In the genomic region with DNA sequence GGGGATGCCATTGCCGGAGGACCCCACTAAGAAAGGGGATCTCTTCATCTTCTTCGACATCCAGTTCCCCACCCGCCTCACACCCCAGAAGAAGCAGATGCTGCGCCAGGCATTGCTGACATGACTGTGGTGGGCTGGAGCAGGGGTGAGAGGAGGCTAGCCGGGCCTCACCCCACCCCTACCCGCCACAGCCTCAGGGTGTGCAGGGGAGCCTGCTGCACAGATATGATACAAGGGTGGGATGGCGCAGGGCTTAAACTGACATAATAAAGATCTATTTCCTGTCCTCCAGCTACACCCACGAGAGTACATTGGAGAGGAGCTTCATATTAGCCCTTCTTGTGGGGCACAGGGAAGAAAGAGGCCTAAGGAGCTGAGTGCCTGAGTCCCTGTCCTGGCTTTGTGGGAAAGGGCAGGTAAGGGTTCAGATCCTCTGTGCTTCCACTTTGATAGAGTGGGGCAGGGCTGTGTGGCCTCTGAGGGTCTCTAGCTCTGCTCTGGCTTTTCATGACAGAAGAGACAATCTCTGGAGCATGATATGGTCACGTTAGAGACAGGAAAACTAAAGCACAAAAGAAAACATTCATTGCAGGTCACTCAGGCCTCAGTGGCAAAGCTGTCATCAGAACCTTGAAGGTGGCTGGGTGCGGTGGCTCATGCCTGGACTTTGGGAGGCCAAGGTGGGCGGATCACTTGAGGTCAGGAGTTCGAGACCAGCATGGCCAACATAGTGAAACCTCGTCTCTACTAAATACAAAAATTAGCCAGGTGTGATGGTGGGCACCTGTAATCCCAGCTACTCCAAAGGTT, we compare ENCODE assay signal across 15 cellular contexts. TPM values are rescaled to one million over a fixed set of nuclear protein-coding genes. Genes with fewer than 3 reads are reported as not detected.
A peak's percentile ranks its signal among the peaks of the same experiment; 100 is the strongest.
DNase-seq lines count a peak whose midpoint lies in the region; ATAC-seq and TF ChIP-seq lines count a peak whose summit lies in the region.
"Had no signal": no experiment of that assay in that cellular context is flagged by ENCODE, and none has a peak within 500 bp of the region (broad histone marks: within the 10 kb centered on the region; RNA-seq: fewer than 3 reads in every experiment).

No MANE protein-coding gene starts in this region.

- H3K4me2 ChIP-seq in GM23338 (no peak overlapping the region), PC-3 (ENCODE audit: low read length) (no peak overlapping the region)
- H3K4me2 ChIP-seq: PC-9 had no signal

- intact Hi-C loops in CD4-positive, alpha-beta T cell (cut with DNase I, micrococcal nuclease) = loop anchor here (2.0 to 10.0 kb wide), 2 partner anchors 13 to 355 kb away; partner anchors contain the start of gene UCP2 (in 1 of the 2)
- intact Hi-C loops in activated B cell treated with CpG ODN at 0.5 μM for 24 hours (cut with micrococcal nuclease) (no loop called here), lower lobe of right lung (cut with DNase I) (no loop called here), lower leg skin (cut with DNase I; ENCODE audit: low total_unique reads) (no loop called here), PC-3 (cut with micrococcal nuclease) (loop anchor here (10.0 kb wide), 1 partner anchor 475 kb away; no protein-coding TSS in a partner anchor)

- no TSS peak for BruUV-seq in PC-3 (replicated peaks; lab: Mats Ljungman, UMichigan)

- POLR2A ChIA-PET in CD4-positive, alpha-beta T cell (lab: Charles Lee) = interaction anchor here (1.0 to 18.9 kb wide), 13 partner anchors 12 to 201 kb away, joined by 3 to 366 read pairs (median 5); partner anchors contain the start of genes C2CD3, PPME1 and UCP2
- POLR2A ChIA-PET in activated B cell treated with CpG ODN at 0.5 μM for 24 hours (lab: Charles Lee) (interaction anchor here (0.7 to 16.3 kb wide), 10 partner anchors 11 to 200 kb away, joined by 3 to 425 read pairs (median 4); partner anchors contain the start of genes C2CD3, PPME1 and UCP2), PC-3 (lab: Charles Lee; ENCODE audit: unreplicated experiment) (no interaction called here)

- peak overlapping the region; percentile 77 for H3K27ac ChIP-seq in CD4-positive, alpha-beta T cell (ENCODE audit: low read depth, low read length)
- H3K27ac ChIP-seq in GM23338 (ENCODE audit: low read depth) = no peak overlapping the region
- H3K27ac ChIP-seq in lower lobe of right lung = no peak overlapping the region
- H3K27ac ChIP-seq in PC-3 (ENCODE audit: low read length) = no peak overlapping the region
- H3K27ac ChIP-seq: left lung, PC-9, psoas muscle had no signal

- H4K20me1 ChIP-seq in GM23338 (replicated peaks; ENCODE audit: insufficient read depth) (no peaks in the 10 kb centered on the region), PC-3 (ENCODE audit: low read length) (no peaks in the 10 kb centered on the region)

- H3K4me3 Mint-ChIP-seq in CD4-positive, alpha-beta T cell = peak overlapping the region; percentile 67
- H3K4me3 Mint-ChIP-seq in GM23338 (no peak overlapping the region), activated B cell treated with CpG ODN at 0.5 μM for 24 hours (no peak overlapping the region)

- H3F3A ChIP-seq in GM23338 (replicated peaks; ENCODE audit: low read depth) (0 out of 2 replicates have a peak, but pooled peaks cover 8% of the 10 kb centered on the region), PC-3 (ENCODE audit: low read length, unreplicated experiment) (no peaks in the 10 kb centered on the region)

- no peak overlapping the region for H3K9ac ChIP-seq in PC-3 (ENCODE audit: low read length)

- no peaks in the 10 kb centered on the region for H3K9me3 ChIP-seq in CD4-positive, alpha-beta T cell (ENCODE audit: control insufficient read depth, low read length)
- H3K9me3 ChIP-seq in lower lobe of right lung = no peaks in the 10 kb centered on the region
- H3K9me3 ChIP-seq in PC-3 (ENCODE audit: low read length) = no peaks in the 10 kb centered on the region
- H3K9me3 ChIP-seq: left lung, psoas muscle had no signal

- H2AFZ ChIP-seq in GM23338 (no peak overlapping the region), PC-3 (ENCODE audit: low read length) (no peak overlapping the region)
- H2AFZ ChIP-seq: PC-9 had no signal

- H3K27me3 ChIP-seq in CD4-positive, alpha-beta T cell (ENCODE audit: control insufficient read depth, insufficient read depth, low read length) = no peaks in the 10 kb centered on the region
- H3K27me3 ChIP-seq in GM23338 (ENCODE audit: insufficient read depth) (no peaks in the 10 kb centered on the region), lower lobe of right lung (ENCODE audit: low read depth) (no peaks in the 10 kb centered on the region), PC-3 (ENCODE audit: low read length) (no peaks in the 10 kb centered on the region)
- H3K27me3 ChIP-seq: left lung had no signal

- no peaks in the 10 kb centered on the region for H3K4me1 ChIP-seq in GM23338 (ENCODE audit: insufficient read depth)
- H3K4me1 ChIP-seq in lower lobe of right lung = peaks cover 21% of the 10 kb centered on the region
- peaks cover 8% of the 10 kb centered on the region for H3K4me1 ChIP-seq in PC-3 (ENCODE audit: insufficient read depth, low read length)
- H3K4me1 ChIP-seq: psoas muscle had no signal

- WGBS in lower leg skin, 2 donors = 80 to 82% methylated on average over 13 of the region's 13 CpGs

- peaks cover 28% of the 10 kb centered on the region for H3K36me3 Mint-ChIP-seq in CD4-positive, alpha-beta T cell (ENCODE audit: low read depth)
- H3K36me3 Mint-ChIP-seq in GM23338 (ENCODE audit: low read depth) (peaks cover 14% of the 10 kb centered on the region), activated B cell treated with CpG ODN at 0.5 μM for 24 hours (ENCODE audit: low read depth) (peaks cover 19% of the 10 kb centered on the region)

- DNase-seq in CD4-positive, alpha-beta T cell = peak in 4 of 10 experiments; percentile 23 to 45 (median 31)
- DNase-seq in GM23338 (ENCODE audit: low spot score) (no peak), activated B cell treated with CpG ODN at 0.5 μM for 24 hours (no peak), lower lobe of right lung (peak; percentile 28), lower leg skin (ENCODE audit: low spot score in 2 of 2) (no peak), NCI-H128 (lab: John Stamatoyannopoulos, UW; ENCODE audit: unreplicated experiment) (no peak), PC-3 (no peak)
- DNase-seq: activated effector memory CD4-positive, alpha-beta T cell treated with Interleukin-2 at 50 U/mL for 16 hours; COR-L47; left lung; PC-9; T1000 had no signal

- H3K9me2 ChIP-seq in GM23338 (ENCODE audit: insufficient read depth) = no peaks in the 10 kb centered on the region
- H3K9me2 ChIP-seq in PC-3 (replicated peaks; ENCODE audit: low read length) = no peaks in the 10 kb centered on the region

- peaks cover 1% of the 10 kb centered on the region; the same call in 1 of the 2 replicates for H3K36me3 ChIP-seq in GM23338 (ENCODE audit: insufficient read depth)
- H3K36me3 ChIP-seq in lower lobe of right lung = peaks cover 10% of the 10 kb centered on the region
- no peaks in the 10 kb centered on the region for H3K36me3 ChIP-seq in PC-3 (ENCODE audit: low read depth, low read length)

- H3K27me3 Mint-ChIP-seq in CD4-positive, alpha-beta T cell = no peaks in the 10 kb centered on the region
- H3K27me3 Mint-ChIP-seq in GM23338 (ENCODE audit: insufficient read depth, low read depth, poor library complexity) = peaks cover 12% of the 10 kb centered on the region
- no peaks in the 10 kb centered on the region for H3K27me3 Mint-ChIP-seq in activated B cell treated with CpG ODN at 0.5 μM for 24 hours

- peaks cover 89% of the 10 kb centered on the region for H3K4me1 Mint-ChIP-seq in CD4-positive, alpha-beta T cell (ENCODE audit: low read depth)
- H3K4me1 Mint-ChIP-seq in GM23338 (peaks cover 1% of the 10 kb centered on the region), activated B cell treated with CpG ODN at 0.5 μM for 24 hours (peaks cover 78% of the 10 kb centered on the region)

- H3K27ac Mint-ChIP-seq in CD4-positive, alpha-beta T cell = peak overlapping the region; percentile 98
- H3K27ac Mint-ChIP-seq in GM23338 (no peak overlapping the region), activated B cell treated with CpG ODN at 0.5 μM for 24 hours (peak overlapping the region; percentile 100)

- TF ChIP-seq CTCF in CD4-positive, alpha-beta T cell (IDR thresholded peaks at IDR 0.05) = no peak
- TF ChIP-seq CTCF in GM23338 (conservative IDR thresholded peaks at IDR 0.05; ENCODE audit: low read depth in 2 of 2) = no peak
- no peak for TF ChIP-seq CTCF in activated B cell treated with CpG ODN at 0.5 μM for 24 hours (IDR thresholded peaks at IDR 0.05)
- TF ChIP-seq CTCF in lower lobe of right lung (IDR thresholded peaks at IDR 0.05) = no peak
- TF ChIP-seq CTCF in lower leg skin (IDR thresholded peaks at IDR 0.05) = no peak
- no peak for TF ChIP-seq CTCF in PC-3 (conservative IDR thresholded peaks at IDR 0.05; ENCODE audit: low read depth, low read length)

- H3K79me2 ChIP-seq in GM23338 (replicated peaks; ENCODE audit: insufficient read depth) (no peaks in the 10 kb centered on the region), PC-3 (ENCODE audit: low read length) (no peaks in the 10 kb centered on the region)

- no peak for TF ChIP-seq POLR2A in lower leg skin (IDR thresholded peaks at IDR 0.05)

- peak; percentile 29 for ATAC-seq in CD4-positive, alpha-beta T cell (ENCODE audit: poor library complexity)
- ATAC-seq in GM23338 (peak; percentile 6; the same call in 2 of the 3 replicates), activated B cell treated with CpG ODN at 0.5 μM for 24 hours (ENCODE audit: low read depth) (peak; percentile 9), lower lobe of right lung (peak in 1 of 2 donors; percentile 11), GM21515 (IDR thresholded peaks at IDR 0.05; ENCODE audit: unreplicated experiment) (no peak), PC-3 (no peak)
- ATAC-seq: left lung had no signal

- CTCF ChIA-PET in CD4-positive, alpha-beta T cell (lab: Charles Lee) = interaction anchor here (3.3 kb wide), 1 partner anchor 10 kb away, joined by 12 read pairs; no protein-coding TSS in a partner anchor
- CTCF ChIA-PET in activated B cell treated with CpG ODN at 0.5 μM for 24 hours (lab: Charles Lee) (interaction anchor here (1.1 to 1.5 kb wide), 3 partner anchors 9 to 63 kb away, joined by 3 to 6 read pairs (median 4); no protein-coding TSS in a partner anchor), PC-3 (lab: Charles Lee) (no interaction called here)

- no peaks in the 10 kb centered on the region for H3K9me3 Mint-ChIP-seq in CD4-positive, alpha-beta T cell
- H3K9me3 Mint-ChIP-seq in GM23338 (no peaks in the 10 kb centered on the region; the same call in 2 of the 3 replicates), activated B cell treated with CpG ODN at 0.5 μM for 24 hours (no peaks in the 10 kb centered on the region)

- H3K4me3 ChIP-seq in GM23338 = no peak overlapping the region
- no peak overlapping the region for H3K4me3 ChIP-seq in lower lobe of right lung
- H3K4me3 ChIP-seq in lower leg skin (ENCODE audit: low read depth, poor library complexity, severe bottlenecking) = no peak overlapping the region
- no peak overlapping the region for H3K4me3 ChIP-seq in PC-3 (ENCODE audit: low read length)
- H3K4me3 ChIP-seq: left lung, PC-9, psoas muscle had no signal

RNA-seq across cellular contexts. Expression of gene UCP2, which starts 12.4 kb away (rescaled TPM):
- 100 to 1,000 TPM; 467 to 468 TPM for total RNA-seq in CD4-positive, alpha-beta T cell
- total RNA-seq in GM23338 (2014; rRNA removed; shearing (Covaris generic)) = 69.8 and 76.9 TPM in 2 replicates
- 59.4 and 60.1 TPM in 2 replicates for polyA plus RNA-seq in GM23338 (2016; fragmentation: Nextera tagmentation; extraction: Ambion mirVana)
- 424 and 458 TPM in 2 replicates for total RNA-seq in activated B cell treated with CpG ODN at 0.5 μM for 24 hours
- 83.5 TPM for total RNA-seq in lower lobe of right lung
- total RNA-seq in lower leg skin = 10 to 100 TPM in 2 of 4 donors, 1 to 10 TPM in 2; 2.2 to 14.0 (median 10.1) TPM
- 6.4 and 11.9 TPM in 2 replicates for total RNA-seq in PC-3 (2014; rRNA removed)

RNA-seq across cellular contexts. Expression of gene DNAJB13, which starts 19.4 kb away (rescaled TPM):
- not detected for total RNA-seq in CD4-positive, alpha-beta T cell
- 0.14 TPM in 1 of 2 replicates, not detected in the other for total RNA-seq in GM23338 (2014; rRNA removed; shearing (Covaris generic))
- polyA plus RNA-seq in GM23338 (2016; fragmentation: Nextera tagmentation; extraction: Ambion mirVana) = 0.32 and 0.50 TPM in 2 replicates
- not detected in 2 replicates for total RNA-seq in activated B cell treated with CpG ODN at 0.5 μM for 24 hours
- total RNA-seq in lower lobe of right lung = 7.5 TPM
- under 1 TPM in 1 of 4 donors, not detected in 3; 0.42 TPM for total RNA-seq in lower leg skin
- total RNA-seq in PC-3 (2014; rRNA removed) = 0.29 and 0.46 TPM in 2 replicates
- total RNA-seq: dermis microvascular lymphatic vessel endothelial cell, psoas muscle had no signal

RNA-seq across cellular contexts. Expression of gene UCP3, which starts 38.7 kb away (rescaled TPM):
- 1 to 10 TPM; 3.0 to 3.7 TPM for total RNA-seq in CD4-positive, alpha-beta T cell
- 0.21 TPM in 1 of 2 replicates, not detected in the other for total RNA-seq in GM23338 (2014; rRNA removed; shearing (Covaris generic))
- polyA plus RNA-seq in GM23338 (2016; fragmentation: Nextera tagmentation; extraction: Ambion mirVana) = 0.21 and 0.40 TPM in 2 replicates
- total RNA-seq in activated B cell treated with CpG ODN at 0.5 μM for 24 hours (4.4 and 5.7 TPM in 2 replicates), lower lobe of right lung (3.1 TPM), lower leg skin (1 to 10 TPM in 3 of 4 donors, under 1 TPM in 1; 0.68 to 6.4 (median 3.6) TPM), PC-3 (2014; rRNA removed) (1.2 and 1.8 TPM in 2 replicates)

Comparison
In these comparisons a context has a peak if more than half of its experiments do, and no peak if none do; other contexts are left out.
1. ATAC-seq: peak in CD4-positive, alpha-beta T cell (single experiment), GM23338 (single experiment) and activated B cell treated with CpG ODN at 0.5 μM for 24 hours (single experiment); none in GM21515 (single experiment) and PC-3 (single experiment).
2. intact Hi-C loops: an anchor here in CD4-positive, alpha-beta T cell (2.0 to 10.0 kb wide) and PC-3 (10.0 kb wide); none called in activated B cell treated with CpG ODN at 0.5 μM for 24 hours, lower lobe of right lung and lower leg skin.